In the genomic region with DNA sequence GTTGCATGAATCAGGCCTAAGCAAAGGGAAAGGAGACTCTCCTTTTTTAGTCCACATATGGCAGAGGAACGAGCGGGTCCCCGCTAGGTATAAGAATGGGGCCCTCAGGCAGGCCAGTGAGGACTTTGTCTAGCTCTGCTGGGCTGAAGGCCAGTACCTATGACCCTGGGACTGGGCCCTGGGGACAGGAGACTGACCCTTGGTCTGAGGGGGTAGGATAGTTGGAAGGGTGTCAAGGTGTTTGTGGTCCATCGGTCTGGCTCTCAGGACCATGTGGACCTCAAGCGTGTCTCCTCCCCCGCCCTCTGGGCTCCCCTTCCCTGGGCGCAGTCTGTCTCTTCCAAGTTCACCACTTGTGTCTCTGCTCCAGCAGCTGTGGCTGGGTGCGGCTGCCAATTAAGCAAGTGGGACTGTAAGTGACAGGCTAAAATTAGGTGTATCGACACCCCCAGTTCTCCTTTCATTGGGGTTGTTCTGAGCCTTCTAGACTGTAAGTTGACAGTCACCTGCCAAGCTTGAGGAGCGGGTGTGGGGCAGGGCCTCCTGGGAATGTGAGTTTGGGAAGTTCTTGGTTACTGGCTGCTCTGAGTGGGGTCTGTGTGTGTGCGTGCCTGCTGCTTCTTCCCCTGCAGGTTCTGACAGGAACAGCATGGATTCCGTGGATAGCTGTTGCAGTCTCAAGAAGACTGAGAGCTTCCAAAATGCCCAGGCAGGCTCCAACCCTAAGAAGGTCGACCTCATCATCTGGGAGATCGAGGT, we compare ENCODE assay signal across 13 cellular contexts. TPM values are rescaled to one million over a fixed set of nuclear protein-coding genes. Genes with fewer than 3 reads are reported as not detected.
A peak's percentile ranks its signal among the peaks of the same experiment; 100 is the strongest.
DNase-seq lines count a peak whose midpoint lies in the region; FAIRE-seq and TF ChIP-seq lines count a peak whose summit lies in the region.
"Had no signal": no experiment of that assay in that cellular context is flagged by ENCODE, and none has a peak within 500 bp of the region (broad histone marks: within the 10 kb centered on the region; RNA-seq: fewer than 3 reads in every experiment).

No MANE protein-coding gene starts in this region.

- peak overlapping the region; percentile 80 for H3K27ac ChIP-seq in suprapubic skin
- H3K27ac ChIP-seq: pancreas had no signal

- no peaks in the 10 kb centered on the region for H3K9me3 ChIP-seq in suprapubic skin
- H3K9me3 ChIP-seq: pancreas had no signal

- TF ChIP-seq CTCF in chondrocyte (IDR thresholded peaks at IDR 0.05), result peak; percentile 27
- peak in 1 of 2 donors; percentile 27 for TF ChIP-seq CTCF in suprapubic skin (IDR thresholded peaks at IDR 0.05)

- 64% methylated on average over 12 of the region's 14 CpGs for WGBS in suprapubic skin

- peaks cover 9% of the 10 kb centered on the region for H3K36me3 Mint-ChIP-seq in chondrocyte (ENCODE audit: low read depth)

- H3K27me3 ChIP-seq in suprapubic skin, result no peaks in the 10 kb centered on the region
- H3K27me3 ChIP-seq: pancreas had no signal

- H3K27ac Mint-ChIP-seq in chondrocyte (ENCODE audit: unreplicated experiment), result no peak overlapping the region

- H3K4me3 Mint-ChIP-seq in chondrocyte (ENCODE audit: unreplicated experiment), result no peak overlapping the region

- peaks cover 18% of the 10 kb centered on the region for H3K36me3 ChIP-seq in suprapubic skin

- FAIRE-seq in H54 (lab: Jason Lieb, UNC), result no peak
- FAIRE-seq: pancreas had no signal

- no peaks in the 10 kb centered on the region for H3K27me3 Mint-ChIP-seq in chondrocyte (ENCODE audit: low read depth)

- H3K4me1 Mint-ChIP-seq in chondrocyte (ENCODE audit: low read depth), result peaks cover 4% of the 10 kb centered on the region

- H3K9me3 Mint-ChIP-seq in chondrocyte (ENCODE audit: low read depth), result no peaks in the 10 kb centered on the region

- TF ChIP-seq EP300 in suprapubic skin (IDR thresholded peaks at IDR 0.05), result no peak

- H3K4me3 ChIP-seq in suprapubic skin, result no peak overlapping the region
- H3K4me3 ChIP-seq: pancreas had no signal

- peaks cover 46% of the 10 kb centered on the region for H3K4me1 ChIP-seq in suprapubic skin
- H3K4me1 ChIP-seq: pancreas had no signal

- TF ChIP-seq POLR2A in suprapubic skin (IDR thresholded peaks at IDR 0.05), result no peak
- no peak for TF ChIP-seq POLR2A in H54 (IDR thresholded peaks at IDR 0.05; ENCODE audit: low read depth, low read length)

- DNase-seq in NCI-H1694 treated with DMSO at 0.1 percent for 48 hours (lab: John Stamatoyannopoulos, UW) (peak; percentile 45), NCI-H1694 (lab: John Stamatoyannopoulos, UW) (no peak), chondrocyte (ENCODE audit: low spot score) (no peak), islet precursor cell (peak; percentile 87), suprapubic skin (ENCODE audit: low spot score in 2 of 2) (no peak), H54 (ENCODE audit: insufficient read length, low spot score) (no peak), AG20443 (ENCODE audit: low spot score) (no peak)
- DNase-seq in effector CD8-positive, alpha-beta T cell (lab: John Stamatoyannopoulos, UW), result no peak
- DNase-seq: activated gamma-delta T cell, foreskin melanocyte, NCI-H1930, pancreas, T-helper 1 cell had no signal

RNA-seq across cellular contexts. Expression of a gene that starts 24.5 kb away (rescaled TPM):
- 11.5 to 14.8 TPM (median 14.2 TPM) in 3 replicates for total RNA-seq in chondrocyte
- 10 to 100 TPM; 50.1 to 76.2 (median 56.4) TPM for total RNA-seq in suprapubic skin

Comparison
In these comparisons a context has a peak if more than half of its experiments do, and no peak if none do; other contexts are left out.
1. DNase-seq: peak in NCI-H1694 treated with DMSO at 0.1 percent for 48 hours (single experiment) and islet precursor cell (single experiment); none in NCI-H1694 (single experiment), chondrocyte (single experiment), suprapubic skin (0 of 2), effector CD8-positive, alpha-beta T cell (single experiment), H54 (single experiment) and AG20443 (single experiment).